In the genomic region with DNA sequence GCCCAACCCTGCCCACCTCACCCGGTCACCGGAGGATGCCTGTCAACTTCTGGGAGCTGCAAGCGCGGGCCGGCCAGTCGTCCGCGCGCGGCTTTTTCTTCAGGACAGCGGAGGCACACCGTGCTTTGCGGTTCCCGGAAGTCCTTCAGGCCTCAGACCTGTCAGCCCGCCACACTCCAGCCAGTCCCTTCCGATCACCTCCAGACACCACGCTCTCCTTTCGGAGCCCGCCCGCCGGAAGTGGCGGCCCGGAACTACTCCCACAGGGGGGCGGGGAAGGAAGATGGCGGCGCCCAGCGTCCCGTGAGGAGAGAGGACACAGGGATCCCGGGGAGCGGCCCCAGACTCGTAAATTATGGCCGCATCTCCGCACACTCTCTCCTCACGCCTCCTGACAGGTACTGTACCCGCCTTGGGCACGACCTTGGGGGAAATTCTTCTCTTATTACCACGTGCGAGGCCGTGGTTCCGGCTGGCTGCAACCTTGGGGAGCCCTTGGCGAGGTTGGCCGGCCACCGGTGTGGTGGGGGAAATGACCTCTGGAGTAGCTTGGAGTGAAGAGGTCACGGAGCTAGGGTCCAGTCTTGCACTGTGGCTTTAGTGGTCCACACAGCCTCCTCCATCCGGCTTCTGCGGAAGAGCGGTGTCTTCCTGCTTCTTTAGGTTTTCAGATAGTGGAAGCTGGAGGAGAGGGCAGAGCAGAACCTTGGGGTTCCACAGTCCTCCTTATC, we compare ENCODE assay signal across 1 cellular context.
A peak's percentile ranks its signal among the peaks of the same experiment; 100 is the strongest.
TF ChIP-seq lines count a peak whose summit lies in the region.

A gene (plus strand): TSS at position 254 of the 731 bp plus-strand sequence. CDS start 102 bp downstream, at position 356.

TF ChIP-seq in HepG2, 621 proteins besides CTCF, POLR2A, EP300 and RAD21 (continued from another document and continues in another):
- TF ChIP-seq, protein P1, sequence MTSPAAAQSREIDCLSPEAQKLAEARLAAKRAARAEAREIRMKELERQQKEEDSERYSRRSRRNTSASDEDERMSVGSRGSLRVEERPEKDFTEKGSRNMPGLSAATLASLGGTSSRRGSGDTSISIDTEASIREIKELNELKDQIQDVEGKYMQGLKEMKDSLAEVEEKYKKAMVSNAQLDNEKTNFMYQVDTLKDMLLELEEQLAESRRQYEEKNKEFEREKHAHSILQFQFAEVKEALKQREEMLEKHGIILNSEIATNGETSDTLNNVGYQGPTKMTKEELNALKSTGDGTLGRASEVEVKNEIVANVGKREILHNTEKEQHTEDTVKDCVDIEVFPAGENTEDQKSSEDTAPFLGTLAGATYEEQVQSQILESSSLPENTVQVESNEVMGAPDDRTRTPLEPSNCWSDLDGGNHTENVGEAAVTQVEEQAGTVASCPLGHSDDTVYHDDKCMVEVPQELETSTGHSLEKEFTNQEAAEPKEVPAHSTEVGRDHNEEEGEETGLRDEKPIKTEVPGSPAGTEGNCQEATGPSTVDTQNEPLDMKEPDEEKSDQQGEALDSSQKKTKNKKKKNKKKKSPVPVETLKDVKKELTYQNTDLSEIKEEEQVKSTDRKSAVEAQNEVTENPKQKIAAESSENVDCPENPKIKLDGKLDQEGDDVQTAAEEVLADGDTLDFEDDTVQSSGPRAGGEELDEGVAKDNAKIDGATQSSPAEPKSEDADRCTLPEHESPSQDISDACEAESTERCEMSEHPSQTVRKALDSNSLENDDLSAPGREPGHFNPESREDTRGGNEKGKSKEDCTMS (CRISPR knock-in tag; conservative IDR thresholded peaks at IDR 0.05), result no peak
- TF ChIP-seq, protein P2, sequence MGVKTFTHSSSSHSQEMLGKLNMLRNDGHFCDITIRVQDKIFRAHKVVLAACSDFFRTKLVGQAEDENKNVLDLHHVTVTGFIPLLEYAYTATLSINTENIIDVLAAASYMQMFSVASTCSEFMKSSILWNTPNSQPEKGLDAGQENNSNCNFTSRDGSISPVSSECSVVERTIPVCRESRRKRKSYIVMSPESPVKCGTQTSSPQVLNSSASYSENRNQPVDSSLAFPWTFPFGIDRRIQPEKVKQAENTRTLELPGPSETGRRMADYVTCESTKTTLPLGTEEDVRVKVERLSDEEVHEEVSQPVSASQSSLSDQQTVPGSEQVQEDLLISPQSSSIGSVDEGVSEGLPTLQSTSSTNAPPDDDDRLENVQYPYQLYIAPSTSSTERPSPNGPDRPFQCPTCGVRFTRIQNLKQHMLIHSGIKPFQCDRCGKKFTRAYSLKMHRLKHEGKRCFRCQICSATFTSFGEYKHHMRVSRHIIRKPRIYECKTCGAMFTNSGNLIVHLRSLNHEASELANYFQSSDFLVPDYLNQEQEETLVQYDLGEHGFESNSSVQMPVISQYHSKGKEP (CRISPR knock-in tag; IDR thresholded peaks at IDR 0.05), result no peak
- TF ChIP-seq, protein P3, sequence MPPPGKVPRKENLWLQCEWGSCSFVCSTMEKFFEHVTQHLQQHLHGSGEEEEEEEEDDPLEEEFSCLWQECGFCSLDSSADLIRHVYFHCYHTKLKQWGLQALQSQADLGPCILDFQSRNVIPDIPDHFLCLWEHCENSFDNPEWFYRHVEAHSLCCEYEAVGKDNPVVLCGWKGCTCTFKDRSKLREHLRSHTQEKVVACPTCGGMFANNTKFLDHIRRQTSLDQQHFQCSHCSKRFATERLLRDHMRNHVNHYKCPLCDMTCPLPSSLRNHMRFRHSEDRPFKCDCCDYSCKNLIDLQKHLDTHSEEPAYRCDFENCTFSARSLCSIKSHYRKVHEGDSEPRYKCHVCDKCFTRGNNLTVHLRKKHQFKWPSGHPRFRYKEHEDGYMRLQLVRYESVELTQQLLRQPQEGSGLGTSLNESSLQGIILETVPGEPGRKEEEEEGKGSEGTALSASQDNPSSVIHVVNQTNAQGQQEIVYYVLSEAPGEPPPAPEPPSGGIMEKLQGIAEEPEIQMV (CRISPR knock-in tag; IDR thresholded peaks at IDR 0.05; ENCODE audit: low read depth), result no peak
- TF ChIP-seq, protein P4, sequence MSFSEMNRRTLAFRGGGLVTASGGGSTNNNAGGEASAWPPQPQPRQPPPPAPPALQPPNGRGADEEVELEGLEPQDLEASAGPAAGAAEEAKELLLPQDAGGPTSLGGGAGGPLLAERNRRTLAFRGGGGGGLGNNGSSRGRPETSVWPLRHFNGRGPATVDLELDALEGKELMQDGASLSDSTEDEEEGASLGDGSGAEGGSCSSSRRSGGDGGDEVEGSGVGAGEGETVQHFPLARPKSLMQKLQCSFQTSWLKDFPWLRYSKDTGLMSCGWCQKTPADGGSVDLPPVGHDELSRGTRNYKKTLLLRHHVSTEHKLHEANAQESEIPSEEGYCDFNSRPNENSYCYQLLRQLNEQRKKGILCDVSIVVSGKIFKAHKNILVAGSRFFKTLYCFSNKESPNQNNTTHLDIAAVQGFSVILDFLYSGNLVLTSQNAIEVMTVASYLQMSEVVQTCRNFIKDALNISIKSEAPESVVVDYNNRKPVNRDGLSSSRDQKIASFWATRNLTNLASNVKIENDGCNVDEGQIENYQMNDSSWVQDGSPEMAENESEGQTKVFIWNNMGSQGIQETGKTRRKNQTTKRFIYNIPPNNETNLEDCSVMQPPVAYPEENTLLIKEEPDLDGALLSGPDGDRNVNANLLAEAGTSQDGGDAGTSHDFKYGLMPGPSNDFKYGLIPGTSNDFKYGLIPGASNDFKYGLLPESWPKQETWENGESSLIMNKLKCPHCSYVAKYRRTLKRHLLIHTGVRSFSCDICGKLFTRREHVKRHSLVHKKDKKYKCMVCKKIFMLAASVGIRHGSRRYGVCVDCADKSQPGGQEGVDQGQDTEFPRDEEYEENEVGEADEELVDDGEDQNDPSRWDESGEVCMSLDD (CRISPR knock-in tag; IDR thresholded peaks at IDR 0.05; ENCODE audit: borderline replicate concordance), result no peak; the same call in 1 of the 2 replicates
- no peak for TF ChIP-seq ZNF562 (CRISPR knock-in tag; IDR thresholded peaks at IDR 0.05; ENCODE audit: borderline replicate concordance)
- peak; percentile 87 for TF ChIP-seq HDAC2 (CRISPR knock-in tag; IDR thresholded peaks at IDR 0.05)
- TF ChIP-seq, protein P5, sequence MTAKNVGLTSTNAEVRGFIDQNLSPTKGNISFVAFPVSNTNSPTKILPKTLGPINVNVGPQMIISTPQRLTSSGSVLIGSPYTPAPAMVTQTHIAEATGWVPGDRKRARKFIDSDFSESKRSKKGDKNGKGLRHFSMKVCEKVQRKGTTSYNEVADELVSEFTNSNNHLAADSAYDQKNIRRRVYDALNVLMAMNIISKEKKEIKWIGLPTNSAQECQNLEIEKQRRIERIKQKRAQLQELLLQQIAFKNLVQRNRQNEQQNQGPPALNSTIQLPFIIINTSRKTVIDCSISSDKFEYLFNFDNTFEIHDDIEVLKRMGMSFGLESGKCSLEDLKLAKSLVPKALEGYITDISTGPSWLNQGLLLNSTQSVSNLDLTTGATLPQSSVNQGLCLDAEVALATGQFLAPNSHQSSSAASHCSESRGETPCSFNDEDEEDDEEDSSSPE (CRISPR knock-in tag; IDR thresholded peaks at IDR 0.05), result peak; percentile 74
- no peak for TF ChIP-seq DPF2 (CRISPR knock-in tag; IDR thresholded peaks at IDR 0.05; ENCODE audit: borderline replicate concordance, low read depth)
- TF ChIP-seq, protein P6, sequence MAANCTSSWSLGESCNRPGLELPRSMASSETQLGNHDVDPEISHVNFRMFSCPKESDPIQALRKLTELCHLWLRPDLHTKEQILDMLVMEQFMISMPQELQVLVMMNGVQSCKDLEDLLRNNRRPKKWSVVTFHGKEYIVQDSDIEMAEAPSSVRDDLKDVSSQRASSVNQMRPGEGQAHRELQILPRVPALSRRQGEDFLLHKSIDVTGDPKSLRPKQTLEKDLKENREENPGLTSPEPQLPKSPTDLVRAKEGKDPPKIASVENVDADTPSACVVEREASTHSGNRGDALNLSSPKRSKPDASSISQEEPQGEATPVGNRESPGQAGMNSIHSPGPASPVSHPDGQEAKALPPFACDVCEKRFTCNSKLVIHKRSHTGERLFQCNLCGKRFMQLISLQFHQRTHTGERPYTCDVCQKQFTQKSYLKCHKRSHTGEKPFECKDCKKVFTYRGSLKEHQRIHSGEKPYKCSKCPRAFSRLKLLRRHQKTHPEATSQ (CRISPR knock-in tag; IDR thresholded peaks at IDR 0.05; ENCODE audit: borderline replicate concordance), result peak; percentile 91; the same call in 1 of the 2 replicates
- peak; percentile 90; the same call in 1 of the 2 replicates for TF ChIP-seq ZNF605 (CRISPR knock-in tag; IDR thresholded peaks at IDR 0.05)
- TF ChIP-seq ZNF709 (CRISPR knock-in tag; IDR thresholded peaks at IDR 0.05), result no peak; the same call in 1 of the 2 replicates
- TF ChIP-seq, protein P7, sequence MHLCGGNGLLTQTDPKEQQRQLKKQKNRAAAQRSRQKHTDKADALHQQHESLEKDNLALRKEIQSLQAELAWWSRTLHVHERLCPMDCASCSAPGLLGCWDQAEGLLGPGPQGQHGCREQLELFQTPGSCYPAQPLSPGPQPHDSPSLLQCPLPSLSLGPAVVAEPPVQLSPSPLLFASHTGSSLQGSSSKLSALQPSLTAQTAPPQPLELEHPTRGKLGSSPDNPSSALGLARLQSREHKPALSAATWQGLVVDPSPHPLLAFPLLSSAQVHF (CRISPR knock-in tag; IDR thresholded peaks at IDR 0.05), result no peak
- TF ChIP-seq, protein P8, sequence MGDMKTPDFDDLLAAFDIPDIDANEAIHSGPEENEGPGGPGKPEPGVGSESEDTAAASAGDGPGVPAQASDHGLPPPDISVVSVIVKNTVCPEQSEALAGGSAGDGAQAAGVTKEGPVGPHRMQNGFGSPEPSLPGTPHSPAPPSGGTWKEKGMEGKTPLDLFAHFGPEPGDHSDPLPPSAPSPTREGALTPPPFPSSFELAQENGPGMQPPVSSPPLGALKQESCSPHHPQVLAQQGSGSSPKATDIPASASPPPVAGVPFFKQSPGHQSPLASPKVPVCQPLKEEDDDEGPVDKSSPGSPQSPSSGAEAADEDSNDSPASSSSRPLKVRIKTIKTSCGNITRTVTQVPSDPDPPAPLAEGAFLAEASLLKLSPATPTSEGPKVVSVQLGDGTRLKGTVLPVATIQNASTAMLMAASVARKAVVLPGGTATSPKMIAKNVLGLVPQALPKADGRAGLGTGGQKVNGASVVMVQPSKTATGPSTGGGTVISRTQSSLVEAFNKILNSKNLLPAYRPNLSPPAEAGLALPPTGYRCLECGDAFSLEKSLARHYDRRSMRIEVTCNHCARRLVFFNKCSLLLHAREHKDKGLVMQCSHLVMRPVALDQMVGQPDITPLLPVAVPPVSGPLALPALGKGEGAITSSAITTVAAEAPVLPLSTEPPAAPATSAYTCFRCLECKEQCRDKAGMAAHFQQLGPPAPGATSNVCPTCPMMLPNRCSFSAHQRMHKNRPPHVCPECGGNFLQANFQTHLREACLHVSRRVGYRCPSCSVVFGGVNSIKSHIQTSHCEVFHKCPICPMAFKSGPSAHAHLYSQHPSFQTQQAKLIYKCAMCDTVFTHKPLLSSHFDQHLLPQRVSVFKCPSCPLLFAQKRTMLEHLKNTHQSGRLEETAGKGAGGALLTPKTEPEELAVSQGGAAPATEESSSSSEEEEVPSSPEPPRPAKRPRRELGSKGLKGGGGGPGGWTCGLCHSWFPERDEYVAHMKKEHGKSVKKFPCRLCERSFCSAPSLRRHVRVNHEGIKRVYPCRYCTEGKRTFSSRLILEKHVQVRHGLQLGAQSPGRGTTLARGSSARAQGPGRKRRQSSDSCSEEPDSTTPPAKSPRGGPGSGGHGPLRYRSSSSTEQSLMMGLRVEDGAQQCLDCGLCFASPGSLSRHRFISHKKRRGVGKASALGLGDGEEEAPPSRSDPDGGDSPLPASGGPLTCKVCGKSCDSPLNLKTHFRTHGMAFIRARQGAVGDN (CRISPR knock-in tag; IDR thresholded peaks at IDR 0.05), result peak; percentile 95
- no peak for TF ChIP-seq NFIB (CRISPR knock-in tag; IDR thresholded peaks at IDR 0.05; ENCODE audit: borderline replicate concordance)
- TF ChIP-seq SETDB1 (CRISPR knock-in tag; IDR thresholded peaks at IDR 0.05; ENCODE audit: borderline replicate concordance), result no peak
- TF ChIP-seq LCORL (IDR thresholded peaks at IDR 0.05), result no peak
- peak; percentile 33; the same call in 1 of the 2 replicates for TF ChIP-seq LCORL (CRISPR knock-in tag; IDR thresholded peaks at IDR 0.05)
- no peak for TF ChIP-seq BHLHE40 (IDR thresholded peaks at IDR 0.05; ENCODE audit: low read length)
- TF ChIP-seq, protein P9, sequence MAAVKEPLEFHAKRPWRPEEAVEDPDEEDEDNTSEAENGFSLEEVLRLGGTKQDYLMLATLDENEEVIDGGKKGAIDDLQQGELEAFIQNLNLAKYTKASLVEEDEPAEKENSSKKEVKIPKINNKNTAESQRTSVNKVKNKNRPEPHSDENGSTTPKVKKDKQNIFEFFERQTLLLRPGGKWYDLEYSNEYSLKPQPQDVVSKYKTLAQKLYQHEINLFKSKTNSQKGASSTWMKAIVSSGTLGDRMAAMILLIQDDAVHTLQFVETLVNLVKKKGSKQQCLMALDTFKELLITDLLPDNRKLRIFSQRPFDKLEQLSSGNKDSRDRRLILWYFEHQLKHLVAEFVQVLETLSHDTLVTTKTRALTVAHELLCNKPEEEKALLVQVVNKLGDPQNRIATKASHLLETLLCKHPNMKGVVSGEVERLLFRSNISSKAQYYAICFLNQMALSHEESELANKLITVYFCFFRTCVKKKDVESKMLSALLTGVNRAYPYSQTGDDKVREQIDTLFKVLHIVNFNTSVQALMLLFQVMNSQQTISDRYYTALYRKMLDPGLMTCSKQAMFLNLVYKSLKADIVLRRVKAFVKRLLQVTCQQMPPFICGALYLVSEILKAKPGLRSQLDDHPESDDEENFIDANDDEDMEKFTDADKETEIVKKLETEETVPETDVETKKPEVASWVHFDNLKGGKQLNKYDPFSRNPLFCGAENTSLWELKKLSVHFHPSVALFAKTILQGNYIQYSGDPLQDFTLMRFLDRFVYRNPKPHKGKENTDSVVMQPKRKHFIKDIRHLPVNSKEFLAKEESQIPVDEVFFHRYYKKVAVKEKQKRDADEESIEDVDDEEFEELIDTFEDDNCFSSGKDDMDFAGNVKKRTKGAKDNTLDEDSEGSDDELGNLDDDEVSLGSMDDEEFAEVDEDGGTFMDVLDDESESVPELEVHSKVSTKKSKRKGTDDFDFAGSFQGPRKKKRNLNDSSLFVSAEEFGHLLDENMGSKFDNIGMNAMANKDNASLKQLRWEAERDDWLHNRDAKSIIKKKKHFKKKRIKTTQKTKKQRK (IDR thresholded peaks at IDR 0.05; ENCODE audit: low read length), result no peak
- peak; percentile 58 for TF ChIP-seq NCOA2 (CRISPR knock-in tag; IDR thresholded peaks at IDR 0.05)
- peak; percentile 62 for TF ChIP-seq GATAD2A (CRISPR knock-in tag; IDR thresholded peaks at IDR 0.05)
- TF ChIP-seq, protein P10, sequence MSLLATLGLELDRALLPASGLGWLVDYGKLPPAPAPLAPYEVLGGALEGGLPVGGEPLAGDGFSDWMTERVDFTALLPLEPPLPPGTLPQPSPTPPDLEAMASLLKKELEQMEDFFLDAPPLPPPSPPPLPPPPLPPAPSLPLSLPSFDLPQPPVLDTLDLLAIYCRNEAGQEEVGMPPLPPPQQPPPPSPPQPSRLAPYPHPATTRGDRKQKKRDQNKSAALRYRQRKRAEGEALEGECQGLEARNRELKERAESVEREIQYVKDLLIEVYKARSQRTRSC (CRISPR knock-in tag; IDR thresholded peaks at IDR 0.05; ENCODE audit: low read depth), result no peak
- TF ChIP-seq GATA4 (IDR thresholded peaks at IDR 0.05; ENCODE audit: borderline replicate concordance, low read depth), result peak; percentile 70; the same call in 1 of the 2 replicates
- TF ChIP-seq, protein P11, sequence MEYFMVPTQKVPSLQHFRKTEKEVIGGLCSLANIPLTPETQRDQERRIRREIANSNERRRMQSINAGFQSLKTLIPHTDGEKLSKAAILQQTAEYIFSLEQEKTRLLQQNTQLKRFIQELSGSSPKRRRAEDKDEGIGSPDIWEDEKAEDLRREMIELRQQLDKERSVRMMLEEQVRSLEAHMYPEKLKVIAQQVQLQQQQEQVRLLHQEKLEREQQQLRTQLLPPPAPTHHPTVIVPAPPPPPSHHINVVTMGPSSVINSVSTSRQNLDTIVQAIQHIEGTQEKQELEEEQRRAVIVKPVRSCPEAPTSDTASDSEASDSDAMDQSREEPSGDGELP (IDR thresholded peaks at IDR 0.05; ENCODE audit: borderline replicate concordance, low read depth), result peak; percentile 26; the same call in 1 of the 2 replicates
- peak; percentile 13; the same call in 1 of the 2 replicates for TF ChIP-seq HNF4A (CRISPR knock-in tag; IDR thresholded peaks at IDR 0.05)
